8 cellular contexts compared by ENCODE assay signal in genomic region chr3:24640330-24640877, GRCh38.
A peak's percentile ranks its signal among the peaks of the same experiment; 100 is the strongest.
DNase-seq lines count a peak whose midpoint lies in the region; ATAC-seq and TF ChIP-seq lines count a peak whose summit lies in the region.
"Had no signal": no experiment of that assay in that cellular context is flagged by ENCODE, and none has a peak within 500 bp of the region (broad histone marks: within the 10 kb centered on the region; RNA-seq: fewer than 3 reads in every experiment).

No MANE protein-coding gene starts in this region.

- H3K27me3 ChIP-seq in esophagus muscularis mucosa = no peaks in the 10 kb centered on the region

- peak; percentile 24 to 39 (median 26) for TF ChIP-seq CTCF in esophagus muscularis mucosa (IDR thresholded peaks at IDR 0.05)

- no peaks in the 10 kb centered on the region for H3K36me3 ChIP-seq in esophagus muscularis mucosa

- TF ChIP-seq EP300 in esophagus muscularis mucosa (IDR thresholded peaks at IDR 0.05) = no peak

- DNase-seq in NCI-H748 (lab: John Stamatoyannopoulos, UW; ENCODE audit: unreplicated experiment) = peak; percentile 31
- DNase-seq in esophagus muscularis mucosa (ENCODE audit: extremely low spot score) = no peak
- DNase-seq in putamen (ENCODE audit: low spot score) = peak; percentile 4
- no peak for DNase-seq in activated CD4-positive, alpha-beta T cell treated with anti-CD3 and anti-CD28 coated beads for 1 hour
- DNase-seq in NCI-H1436 treated with DMSO at 0.1 percent for 48 hours (lab: John Stamatoyannopoulos, UW) = no peak

- TF ChIP-seq POLR2A in esophagus muscularis mucosa (IDR thresholded peaks at IDR 0.05; ENCODE audit: low read depth) = no peak

- peaks cover 0 to 10% (median 0%) of the 10 kb centered on the region in 4 donors for H3K4me1 ChIP-seq in esophagus muscularis mucosa

- ATAC-seq in GM21423 (IDR thresholded peaks at IDR 0.05; ENCODE audit: unreplicated experiment) (peak; percentile 60), HG02970 (IDR thresholded peaks at IDR 0.05; ENCODE audit: low FRiP score, unreplicated experiment) (no peak)

- H3K27ac ChIP-seq in esophagus muscularis mucosa (replicated peaks in 1 of 4) = no peak overlapping the region
- H3K27ac ChIP-seq: skin epidermis had no signal

- WGBS in esophagus muscularis mucosa = 81% methylated on average over 3 of the region's 3 CpGs

- H3K4me3 ChIP-seq in esophagus muscularis mucosa = no peak overlapping the region
- H3K4me3 ChIP-seq: skin epidermis had no signal

- intact Hi-C loops in esophagus muscularis mucosa (cut with DNase I) = no loop called here

- no peaks in the 10 kb centered on the region for H3K9me3 ChIP-seq in esophagus muscularis mucosa

Comparison
In these comparisons a context has a peak if more than half of its experiments do, and no peak if none do; other contexts are left out.
1. DNase-seq: peak in NCI-H748 (single experiment) and putamen (single experiment); none in esophagus muscularis mucosa (single experiment), activated CD4-positive, alpha-beta T cell treated with anti-CD3 and anti-CD28 coated beads for 1 hour (single experiment) and NCI-H1436 treated with DMSO at 0.1 percent for 48 hours (single experiment).